In genomic region chr17:65181237-65182061, GRCh38 we compare ENCODE assay signal across 8 cellular contexts. TPM values are rescaled to one million over a fixed set of nuclear protein-coding genes. Genes with fewer than 3 reads are reported as not detected.
DNase-seq lines count a peak whose midpoint lies in the region; ATAC-seq and TF ChIP-seq lines count a peak whose summit lies in the region.

No MANE protein-coding gene starts in this region.

- no peaks in the 10 kb centered on the region for H3K9me3 Mint-ChIP-seq in activated CD8-positive, alpha-beta T cell treated with anti-CD3 and anti-CD28 coated beads for 36 hours
- H3K9me3 Mint-ChIP-seq in CD14-positive monocyte, result peaks cover 0 to 3% (median 0%) of the 10 kb centered on the region in 7 donors

- peaks cover 53% of the 10 kb centered on the region for H3K4me1 Mint-ChIP-seq in activated CD8-positive, alpha-beta T cell treated with anti-CD3 and anti-CD28 coated beads for 36 hours (ENCODE audit: low read depth)
- H3K4me1 Mint-ChIP-seq in CD14-positive monocyte, result peaks cover 5% of the 10 kb centered on the region

- CTCF ChIA-PET in activated CD8-positive, alpha-beta T cell treated with anti-CD3 and anti-CD28 coated beads for 36 hours (lab: Charles Lee), result interaction anchor here (1.1 to 2.1 kb wide), 6 partner anchors 10 to 220 kb away, joined by 3 to 8 read pairs (median 4); partner anchors contain the start of gene RGS9

- intact Hi-C loops in activated CD8-positive, alpha-beta T cell treated with anti-CD3 and anti-CD28 coated beads for 36 hours (cut with micrococcal nuclease), result no loop called here
- intact Hi-C loops in CD14-positive monocyte (cut with micrococcal nuclease), result no loop called here
- intact Hi-C loops in Right ventricle myocardium superior (cut with DNase I), result no loop called here

- DNase-seq in A172 (ENCODE audit: low spot score) (peak; percentile 19), CD14-positive monocyte (ENCODE audit: low spot score) (no peak), Right ventricle myocardium superior (no peak), HT-29 (ENCODE audit: low spot score) (no peak), pons (ENCODE audit: low spot score) (no peak)
- peak; percentile 59 for DNase-seq in activated CD8-positive, alpha-beta T cell treated with anti-CD3 and anti-CD28 coated beads for 36 hours

- POLR2A ChIA-PET in activated CD8-positive, alpha-beta T cell treated with anti-CD3 and anti-CD28 coated beads for 36 hours (lab: Charles Lee), result interaction anchor here (0.8 to 1.8 kb wide), 7 partner anchors 15 to 153 kb away, joined by 3 to 8 read pairs (median 4); partner anchors contain the start of gene RGS9

- no peak for TF ChIP-seq CTCF in activated CD8-positive, alpha-beta T cell treated with anti-CD3 and anti-CD28 coated beads for 36 hours (IDR thresholded peaks at IDR 0.05)
- TF ChIP-seq CTCF in CD14-positive monocyte (IDR thresholded peaks at IDR 0.05), result no peak

- H3K36me3 Mint-ChIP-seq in activated CD8-positive, alpha-beta T cell treated with anti-CD3 and anti-CD28 coated beads for 36 hours (ENCODE audit: low read depth), result no peaks in the 10 kb centered on the region
- no peaks in the 10 kb centered on the region for H3K36me3 Mint-ChIP-seq in CD14-positive monocyte

- H3K4me3 Mint-ChIP-seq in activated CD8-positive, alpha-beta T cell treated with anti-CD3 and anti-CD28 coated beads for 36 hours, result no peak overlapping the region
- no peak overlapping the region for H3K4me3 Mint-ChIP-seq in CD14-positive monocyte

- peak overlapping the region; percentile 86 for H3K27ac Mint-ChIP-seq in activated CD8-positive, alpha-beta T cell treated with anti-CD3 and anti-CD28 coated beads for 36 hours
- H3K27ac Mint-ChIP-seq in CD14-positive monocyte, result no peak overlapping the region

- peaks cover 6% of the 10 kb centered on the region for H3K27me3 Mint-ChIP-seq in activated CD8-positive, alpha-beta T cell treated with anti-CD3 and anti-CD28 coated beads for 36 hours
- H3K27me3 Mint-ChIP-seq in CD14-positive monocyte (ENCODE audit: low read depth in 3 of 3), result peaks cover 4 to 8% (median 7%) of the 10 kb centered on the region in 3 donors

- peak; percentile 55 for ATAC-seq in GM19324 (IDR thresholded peaks at IDR 0.05; ENCODE audit: low FRiP score, unreplicated experiment)
- peak; percentile 68 for ATAC-seq in HG03159 (IDR thresholded peaks at IDR 0.05; ENCODE audit: unreplicated experiment)
- peak; percentile 61 for ATAC-seq in activated CD8-positive, alpha-beta T cell treated with anti-CD3 and anti-CD28 coated beads for 36 hours
- no peak for ATAC-seq in Right ventricle myocardium superior (ENCODE audit: poor library complexity)

RNA-seq across cellular contexts. Expression of gene RGS9, which starts 44.3 kb away (rescaled TPM):
- total RNA-seq in A172 (2014; rRNA removed; shearing (Covaris generic)), result 0.28 and 2.0 TPM in 2 replicates
- 1 to 10 TPM; 1.3 to 1.9 TPM for total RNA-seq in activated CD8-positive, alpha-beta T cell treated with anti-CD3 and anti-CD28 coated beads for 36 hours
- not detected for polyA plus RNA-seq in CD14-positive monocyte
- 2.4 TPM for total RNA-seq in Right ventricle myocardium superior
- 0.13 TPM in 1 of 2 replicates, not detected in the other for total RNA-seq in HT-29 (2014; rRNA removed; shearing (Covaris generic))

Comparison
In these comparisons a context has a peak if more than half of its experiments do, and no peak if none do; other contexts are left out.
1. DNase-seq: peak in A172 (single experiment) and activated CD8-positive, alpha-beta T cell treated with anti-CD3 and anti-CD28 coated beads for 36 hours (single experiment); none in CD14-positive monocyte (single experiment), Right ventricle myocardium superior (single experiment), HT-29 (single experiment) and pons (single experiment).